Comparison of ENCODE assay signal across 16 cellular contexts in genomic region chr10:43885252-43885651, GRCh38.
DNase-seq lines count a peak whose midpoint lies in the region; ATAC-seq and TF ChIP-seq lines count a peak whose summit lies in the region.
"Had no signal": no experiment of that assay in that cellular context is flagged by ENCODE, and none has a peak within 500 bp of the region (broad histone marks: within the 10 kb centered on the region; RNA-seq: fewer than 3 reads in every experiment).

No MANE protein-coding gene starts in this region.

- H3K79me1 ChIP-seq in IMR-90 (ENCODE audit: low read depth in 1 of 2, low read length in 2 of 2): no peaks in the 10 kb centered on the region
- H3K79me1 ChIP-seq in mesenchymal stem cell (replicated peaks; ENCODE audit: low read length, poor library complexity, severe bottlenecking): no peaks in the 10 kb centered on the region

- H3K4me2 ChIP-seq in IMR-90 (ENCODE audit: low read depth, low read length): no peak overlapping the region
- no peak overlapping the region for H3K4me2 ChIP-seq in mesenchymal stem cell (ENCODE audit: low read length, poor library complexity, severe bottlenecking)
- H3K4me2 ChIP-seq: BLaER1 treated with 17β-estradiol and CSF1 and Interleukin-3, amounts not matched to agents 10 nM and 100 nM had no signal

- H3K4me1 ChIP-seq in IMR-90 (ENCODE audit: control insufficient read depth, insufficient read depth, low read length) (peaks cover 7% of the 10 kb centered on the region), mesenchymal stem cell (ENCODE audit: control insufficient read depth, insufficient read depth, low read depth, low read length) (no peaks in the 10 kb centered on the region), Caco-2 (no peaks in the 10 kb centered on the region)
- H3K4me1 ChIP-seq: BLaER1 treated with 17β-estradiol and CSF1 and Interleukin-3, amounts not matched to agents 10 nM and 100 nM; HAP-1 had no signal

- CTCF ChIA-PET in IMR-90 (lab: Yijun Ruan, JAX) (no interaction called here), Caco-2 (lab: Charles Lee) (interaction anchor here (0.6 to 1.0 kb wide), 2 partner anchors 159 to 501 kb away, joined by 3 to 6 read pairs; no protein-coding TSS in a partner anchor)

- H2BK5ac ChIP-seq in IMR-90 (ENCODE audit: low read depth, low read length, poor library complexity, severe bottlenecking) (peak overlapping the region; percentile 3), mesenchymal stem cell (ENCODE audit: low read depth, low read length, poor library complexity, severe bottlenecking) (no peak overlapping the region)

- no peak overlapping the region for H3K27ac Mint-ChIP-seq in Caco-2 (ENCODE audit: unreplicated experiment)
- H3K27ac Mint-ChIP-seq: B cell; CD8-positive, alpha-beta T cell had no signal

- H4K5ac ChIP-seq in IMR-90 (ENCODE audit: low read depth, low read length): no peak overlapping the region

- H3K9ac ChIP-seq in IMR-90 (ENCODE audit: low read depth, low read length) (no peak overlapping the region), mesenchymal stem cell (ENCODE audit: low read length) (no peak overlapping the region)
- H3K9ac ChIP-seq: BLaER1 treated with 17β-estradiol and CSF1 and Interleukin-3, amounts not matched to agents 10 nM and 100 nM; GM23248 had no signal

- no peak overlapping the region for H3K4me3 Mint-ChIP-seq in Caco-2 (ENCODE audit: unreplicated experiment)
- H3K4me3 Mint-ChIP-seq: B cell; CD8-positive, alpha-beta T cell had no signal

- POLR2A ChIA-PET in IMR-90 (lab: Charles Lee; ENCODE audit: unreplicated experiment): no interaction called here
- POLR2A ChIA-PET in Caco-2 (lab: Charles Lee): no interaction called here

- TF ChIP-seq POLR2A in IMR-90 (IDR thresholded peaks at IDR 0.05; ENCODE audit: low read depth, low read length): no peak

- peak overlapping the region; percentile 85 for H2BK15ac ChIP-seq in IMR-90 (ENCODE audit: low read depth, low read length)
- H2BK15ac ChIP-seq in mesenchymal stem cell (ENCODE audit: low read depth, poor library complexity, severe bottlenecking): no peak overlapping the region

- H3K36me3 ChIP-seq in IMR-90 (ENCODE audit: control insufficient read depth, insufficient read depth, low read length): no peaks in the 10 kb centered on the region
- no peaks in the 10 kb centered on the region for H3K36me3 ChIP-seq in brain microvascular endothelial cell (replicated peaks)
- H3K36me3 ChIP-seq in mesenchymal stem cell (ENCODE audit: control insufficient read depth in 1 of 2, insufficient read depth in 2 of 2, low read depth in 1 of 2, low read length in 2 of 2): no peaks in the 10 kb centered on the region
- no peaks in the 10 kb centered on the region for H3K36me3 ChIP-seq in Caco-2 (ENCODE audit: control insufficient read depth, insufficient read depth, low read length)
- H3K36me3 ChIP-seq: BLaER1 treated with 17β-estradiol and CSF1 and Interleukin-3, amounts not matched to agents 10 nM and 100 nM; HAP-1 had no signal

- intact Hi-C loops in IMR-90 (cut with micrococcal nuclease) (no loop called here), Caco-2 (cut with micrococcal nuclease; ENCODE audit: unreplicated experiment) (loop anchor here (10.0 kb wide), 1 partner anchor 500 kb away; the partner anchor contains the start of gene CXCL12)

- H3K4me3 ChIP-seq in IMR-90 (ENCODE audit: insufficient read depth, low read depth, low read length): no peak overlapping the region
- H3K4me3 ChIP-seq in brain microvascular endothelial cell (ENCODE audit: low read depth, low read length): no peak overlapping the region
- no peak overlapping the region for H3K4me3 ChIP-seq in mesenchymal stem cell (ENCODE audit: insufficient read depth in 1 of 2, low read depth in 1 of 2, low read length in 2 of 2)
- no peak overlapping the region for H3K4me3 ChIP-seq in Caco-2 (ENCODE audit: low read depth, low read length)
- H3K4me3 ChIP-seq: BLaER1 treated with 17β-estradiol and CSF1 and Interleukin-3, amounts not matched to agents 10 nM and 100 nM; GM12878; GM23248; HAP-1 had no signal

- H2BK120ac ChIP-seq in IMR-90 (ENCODE audit: low read depth, low read length) (peak overlapping the region; percentile 84), mesenchymal stem cell (ENCODE audit: low read depth, low read length) (no peak overlapping the region)

- H3K27ac ChIP-seq in IMR-90 (ENCODE audit: insufficient read depth, low read length) (no peak overlapping the region; the same call in 1 of the 2 replicates), brain microvascular endothelial cell (no peak overlapping the region), mesenchymal stem cell (ENCODE audit: low read length, poor library complexity, severe bottlenecking) (no peak overlapping the region)
- H3K27ac ChIP-seq: BLaER1 treated with 17β-estradiol and CSF1 and Interleukin-3, amounts not matched to agents 10 nM and 100 nM; GM23248 had no signal

- no CpG with 5 or more reads among the region's 5 CpGs for WGBS in IMR-90 (ENCODE audit: extremely low coverage in 2 of 2, insufficient read length in 1 of 2), 2 experiments
- 89% methylated on average over 5 of the region's 5 CpGs for WGBS in mesenchymal stem cell

- in situ Hi-C loops in IMR-90 (cut with MboI; ENCODE audit: low sequenced_read_pairs) (no loop called here), brain microvascular endothelial cell (cut with HindIII; ENCODE audit: low pct_ligation_motif_present, low sequenced_read_pairs) (no loop called here)

- ATAC-seq in IMR-90 (ENCODE audit: low read depth) (no peak), GM18868 (IDR thresholded peaks at IDR 0.05; ENCODE audit: unreplicated experiment) (no peak)
- ATAC-seq: CD8-positive, alpha-beta T cell had no signal

- H3K4me1 Mint-ChIP-seq in Caco-2 (ENCODE audit: low read depth, unreplicated experiment): no peaks in the 10 kb centered on the region
- H3K4me1 Mint-ChIP-seq: B cell had no signal

- H3K23ac ChIP-seq in IMR-90 (ENCODE audit: low read depth, low read length) (0 out of 2 replicates have a peak overlapping the region, but pooled peaks have one; percentile 20), mesenchymal stem cell (ENCODE audit: low read length in 2 of 2) (no peak overlapping the region)

- peak overlapping the region; percentile 58 for H3K14ac ChIP-seq in IMR-90 (replicated peaks; ENCODE audit: low read depth, low read length)
- peak overlapping the region in 1 of 2 experiments; percentile 46 for H3K14ac ChIP-seq in mesenchymal stem cell (ENCODE audit: low read length in 2 of 2)

- H2BK12ac ChIP-seq in mesenchymal stem cell (ENCODE audit: low read length in 2 of 2): peak overlapping the region in 1 of 2 experiments; percentile 87

- no peaks in the 10 kb centered on the region for H3K27me3 ChIP-seq in IMR-90 (ENCODE audit: control insufficient read depth, insufficient read depth, low read length)
- H3K27me3 ChIP-seq in brain microvascular endothelial cell (replicated peaks): no peaks in the 10 kb centered on the region
- H3K27me3 ChIP-seq in mesenchymal stem cell (ENCODE audit: control insufficient read depth in 1 of 2, insufficient read depth in 1 of 2, low read length in 2 of 2): peaks cover 3% of the 10 kb centered on the region in 2 experiments
- 0 out of 2 replicates have a peak, but pooled peaks cover 2% of the 10 kb centered on the region for H3K27me3 ChIP-seq in Caco-2 (replicated peaks; ENCODE audit: control insufficient read depth, insufficient read depth, low read length)
- H3K27me3 ChIP-seq: BLaER1 treated with 17β-estradiol and CSF1 and Interleukin-3, amounts not matched to agents 10 nM and 100 nM had no signal

- no peaks in the 10 kb centered on the region for H4K20me1 ChIP-seq in IMR-90 (ENCODE audit: insufficient read depth, low read length)
- H4K20me1 ChIP-seq: BLaER1 treated with 17β-estradiol and CSF1 and Interleukin-3, amounts not matched to agents 10 nM and 100 nM had no signal

- TF ChIP-seq CTCF in IMR-90 (conservative IDR thresholded peaks at IDR 0.05; ENCODE audit: low read depth, low read length): no peak
- TF ChIP-seq CTCF in brain microvascular endothelial cell (IDR thresholded peaks at IDR 0.05; ENCODE audit: low read depth, low read length, missing control alignments): peak; percentile 62
- peak in 1 of 2 experiments; percentile 2 for TF ChIP-seq CTCF in Caco-2 (IDR thresholded peaks at IDR 0.05; ENCODE audit: insufficient read depth in 1 of 2, low read depth in 1 of 2, low read length in 1 of 2, severe bottlenecking in 1 of 2, unreplicated experiment in 1 of 2)

- H3K56ac ChIP-seq in IMR-90 (ENCODE audit: extremely low read depth, insufficient read depth, low read length): no peak overlapping the region

- dilution Hi-C loops in IMR-90 (cut with HindIII; ENCODE audit: low sequenced_read_pairs, unreplicated experiment): no loop called here

- no peak for TF ChIP-seq RAD21 in IMR-90 (IDR thresholded peaks at IDR 0.05; ENCODE audit: low read length)

- DNase-seq in IMR-90: no peak
- no peak for DNase-seq in brain microvascular endothelial cell
- no peak for DNase-seq in mesenchymal stem cell
- no peak for DNase-seq in NCI-H187 (lab: John Stamatoyannopoulos, UW)
- no peak for DNase-seq in Caco-2
- DNase-seq: CD8-positive, alpha-beta T cell; DMS 273 treated with DMSO at 0.1 percent for 48 hours; DMS53; DND-41; EL; GM23248 had no signal

- no peaks in the 10 kb centered on the region for H3K9me3 Mint-ChIP-seq in Caco-2 (ENCODE audit: unreplicated experiment)
- H3K9me3 Mint-ChIP-seq: CD8-positive, alpha-beta T cell had no signal

- H3K4ac ChIP-seq in IMR-90 (ENCODE audit: low read depth, low read length): peak overlapping the region; percentile 68
- H3K4ac ChIP-seq in mesenchymal stem cell (ENCODE audit: low read depth in 1 of 2, low read length in 2 of 2): peak overlapping the region in 1 of 2 experiments; percentile 63

- peaks cover 8% of the 10 kb centered on the region; the same call in 1 of the 2 replicates for H3K9me1 ChIP-seq in IMR-90 (ENCODE audit: insufficient read depth, low read length)

- BruUV-seq in IMR-90 (replicated peaks; lab: Mats Ljungman, UMichigan): no TSS peak
- no TSS peak for BruUV-seq in Caco-2 (replicated peaks; lab: Mats Ljungman, UMichigan)

- H3K36me3 Mint-ChIP-seq in Caco-2 (ENCODE audit: insufficient read depth, unreplicated experiment): no peaks in the 10 kb centered on the region
- H3K36me3 Mint-ChIP-seq: CD8-positive, alpha-beta T cell had no signal

- H2AK5ac ChIP-seq in IMR-90 (ENCODE audit: low read depth, low read length): peak overlapping the region; percentile 83
- H2AK5ac ChIP-seq in mesenchymal stem cell (ENCODE audit: low read length, severe bottlenecking): no peak overlapping the region

- peak overlapping the region; percentile 72 for H2AFZ ChIP-seq in IMR-90 (replicated peaks; ENCODE audit: low read length, poor library complexity)
- H2AFZ ChIP-seq in mesenchymal stem cell (ENCODE audit: low read depth, low read length): no peak overlapping the region
- H2AFZ ChIP-seq: GM23248 had no signal

- H4K91ac ChIP-seq in IMR-90 (ENCODE audit: insufficient read depth, low read depth, low read length) (peak overlapping the region; percentile 72), mesenchymal stem cell (ENCODE audit: low read length) (no peak overlapping the region)

- H2AK9ac ChIP-seq in IMR-90 (replicated peaks; ENCODE audit: low read depth, low read length, poor library complexity): no peak overlapping the region

- peaks cover 26% of the 10 kb centered on the region for H3K27me3 Mint-ChIP-seq in Caco-2 (ENCODE audit: insufficient read depth, unreplicated experiment)

- H4K8ac ChIP-seq in IMR-90 (ENCODE audit: low read depth in 2 of 2, low read length in 2 of 2): 0 out of 4 replicates have a peak overlapping the region, but pooled peaks have one; percentile 27
- H4K8ac ChIP-seq in mesenchymal stem cell (ENCODE audit: low read length): peak overlapping the region; percentile 57

- 0 out of 2 replicates have a peak overlapping the region, but pooled peaks have one; percentile 14 for H3K18ac ChIP-seq in IMR-90 (ENCODE audit: low read depth, low read length)
- peak overlapping the region in 1 of 2 experiments; percentile 21 for H3K18ac ChIP-seq in mesenchymal stem cell (ENCODE audit: low read depth in 1 of 2, low read length in 2 of 2)

- H2BK20ac ChIP-seq in IMR-90 (ENCODE audit: low read depth, low read length): peak overlapping the region; percentile 78

- no peaks in the 10 kb centered on the region for H3K9me3 ChIP-seq in IMR-90 (ENCODE audit: control insufficient read depth, insufficient read depth, low read length)
- H3K9me3 ChIP-seq in mesenchymal stem cell (ENCODE audit: control insufficient read depth, low read length): no peaks in the 10 kb centered on the region
- H3K9me3 ChIP-seq in Caco-2: no peaks in the 10 kb centered on the region
- H3K9me3 ChIP-seq: BLaER1 treated with 17β-estradiol and CSF1 and Interleukin-3, amounts not matched to agents 10 nM and 100 nM; HAP-1 had no signal
